Comparison of ENCODE assay signal across 3 cellular contexts in the genomic region with DNA sequence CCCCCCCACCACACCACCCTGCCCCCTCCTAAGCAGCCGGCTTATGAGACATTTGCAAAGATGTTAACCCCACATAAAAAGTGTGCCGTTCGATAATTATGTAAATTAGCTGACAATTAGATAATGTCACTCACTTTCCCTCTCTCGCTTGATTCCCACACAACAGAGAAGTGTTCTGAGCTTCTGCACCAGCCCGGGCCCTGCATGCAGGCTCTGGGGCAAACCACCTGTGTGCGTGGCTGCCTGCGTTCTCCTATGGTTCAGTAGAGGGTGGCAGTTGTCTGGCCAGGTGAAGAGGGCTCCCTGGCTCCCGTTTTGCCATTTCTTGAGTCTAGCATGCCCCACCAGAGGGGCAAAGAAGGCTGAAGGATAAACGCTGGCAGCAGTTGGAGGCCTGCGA.
"Had no signal": no experiment of that assay in that cellular context is flagged by ENCODE, and none has a peak within 500 bp of the region (broad histone marks: within the 10 kb centered on the region; RNA-seq: fewer than 3 reads in every experiment).

No MANE protein-coding gene starts in this region.

- ATAC-seq: GM12878 had no signal

- H3K4me3 ChIP-seq: GM12878 had no signal

- DNase-seq: GDM1, GF-D8 had no signal
